In the genomic region with DNA sequence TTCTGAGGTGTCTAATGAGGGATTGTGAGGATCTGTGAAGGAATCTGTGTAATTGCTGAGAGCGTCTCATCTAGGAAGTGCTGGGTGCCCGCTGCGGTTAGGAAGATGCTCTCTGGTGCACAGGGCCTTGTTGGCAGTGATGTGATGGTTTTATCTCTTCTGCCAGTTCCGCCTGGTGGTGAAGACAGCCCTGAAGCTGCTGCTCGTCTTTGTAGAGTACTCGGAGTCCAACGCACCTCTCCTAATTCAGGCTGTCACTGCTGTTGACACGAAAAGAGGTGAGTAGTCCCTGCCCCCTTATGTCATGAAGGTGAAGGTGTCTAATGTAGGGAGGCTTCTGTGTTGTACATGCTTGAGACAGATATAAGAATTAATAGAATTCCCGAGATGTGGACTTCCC, we compare ENCODE assay signal across 14 cellular contexts.
DNase-seq lines count a peak whose midpoint lies in the region; ATAC-seq and TF ChIP-seq lines count a peak whose summit lies in the region.
"Had no signal": no experiment of that assay in that cellular context is flagged by ENCODE, and none has a peak within 500 bp of the region (broad histone marks: within the 10 kb centered on the region; RNA-seq: fewer than 3 reads in every experiment).

No MANE protein-coding gene starts in this region.

- H3K4me3 Mint-ChIP-seq in osteocyte (ENCODE audit: unreplicated experiment) = no peak overlapping the region
- H3K4me3 Mint-ChIP-seq: CD8-positive, alpha-beta memory T cell had no signal

- peak overlapping the region; percentile 52; the same call in 1 of the 2 replicates for H2AFZ ChIP-seq in Loucy (ENCODE audit: low read length)

- H3K9me3 ChIP-seq in Loucy (ENCODE audit: insufficient read depth, low read depth, low read length) = no peaks in the 10 kb centered on the region
- no peaks in the 10 kb centered on the region for H3K9me3 ChIP-seq in heart left ventricle
- no peaks in the 10 kb centered on the region for H3K9me3 ChIP-seq in right atrium auricular region
- H3K9me3 ChIP-seq: A549, BE2C, Caco-2, HAP-1 had no signal

- H3K27me3 Mint-ChIP-seq in osteocyte (ENCODE audit: unreplicated experiment) = no peaks in the 10 kb centered on the region

- TF ChIP-seq CTCF in Loucy (conservative IDR thresholded peaks at IDR 0.05; ENCODE audit: low read length) (no peak), heart left ventricle (IDR thresholded peaks at IDR 0.05) (no peak), right atrium auricular region (IDR thresholded peaks at IDR 0.05) (no peak), osteocyte (IDR thresholded peaks at IDR 0.05) (no peak)

- TF ChIP-seq POLR2A in heart left ventricle (IDR thresholded peaks at IDR 0.05) = no peak

- peaks cover 26% of the 10 kb centered on the region for H3K4me1 ChIP-seq in Loucy (ENCODE audit: insufficient read depth, low read length, poor library complexity, severe bottlenecking)
- peaks cover 0 to 25% (median 3%) of the 10 kb centered on the region in 12 donors for H3K4me1 ChIP-seq in heart left ventricle
- no peaks in the 10 kb centered on the region for H3K4me1 ChIP-seq in right atrium auricular region
- H3K4me1 ChIP-seq: A549, BE2C, Caco-2, HAP-1 had no signal

- no peaks in the 10 kb centered on the region for H3K9me3 Mint-ChIP-seq in osteocyte (ENCODE audit: unreplicated experiment)

- H3K36me3 ChIP-seq in Loucy (ENCODE audit: insufficient read depth, low read length) = no peaks in the 10 kb centered on the region
- peaks cover 0 to 4% (median 0%) of the 10 kb centered on the region in 9 donors for H3K36me3 ChIP-seq in heart left ventricle
- no peaks in the 10 kb centered on the region for H3K36me3 ChIP-seq in right atrium auricular region
- H3K36me3 ChIP-seq: BE2C had no signal

- H4K20me1 ChIP-seq in Loucy (ENCODE audit: insufficient read depth, low read length, poor library complexity, severe bottlenecking) = no peaks in the 10 kb centered on the region

- ATAC-seq in heart left ventricle = peak in 3 of 4 donors; percentile 46 to 54 (median 53)
- ATAC-seq: A549 had no signal

- no peaks in the 10 kb centered on the region for H3K27me3 ChIP-seq in Loucy (ENCODE audit: insufficient read depth, low read length, poor library complexity, severe bottlenecking)
- H3K27me3 ChIP-seq in heart left ventricle = no peaks in the 10 kb centered on the region
- no peaks in the 10 kb centered on the region for H3K27me3 ChIP-seq in right atrium auricular region
- H3K27me3 ChIP-seq: BE2C had no signal

- H3K4me2 ChIP-seq in Loucy (ENCODE audit: low read depth, low read length, poor library complexity, severe bottlenecking) = no peak overlapping the region
- H3K4me2 ChIP-seq: A549 had no signal

- no peaks in the 10 kb centered on the region for H3F3A ChIP-seq in Loucy (ENCODE audit: low read depth)

- H3K36me3 Mint-ChIP-seq in osteocyte (ENCODE audit: unreplicated experiment) = no peaks in the 10 kb centered on the region
- H3K36me3 Mint-ChIP-seq: CD8-positive, alpha-beta memory T cell had no signal

- no peak overlapping the region for H3K27ac Mint-ChIP-seq in osteocyte (ENCODE audit: unreplicated experiment)
- H3K27ac Mint-ChIP-seq: CD8-positive, alpha-beta memory T cell had no signal

- H3K79me2 ChIP-seq in Loucy (ENCODE audit: insufficient read depth, low read length) = no peaks in the 10 kb centered on the region

- H3K27ac ChIP-seq in heart left ventricle = no peak overlapping the region
- H3K27ac ChIP-seq in right atrium auricular region = no peak overlapping the region
- H3K27ac ChIP-seq: A549 had no signal

- H3K9ac ChIP-seq in Loucy (ENCODE audit: low read depth, low read length, poor library complexity, severe bottlenecking) = no peak overlapping the region

- DNase-seq in heart left ventricle (peak in 1 of 5 donors; percentile 36), right atrium auricular region (ENCODE audit: low spot score) (peak; percentile 34), osteocyte (ENCODE audit: extremely low spot score, unreplicated experiment) (peak; percentile 32), NCI-H2081 (lab: John Stamatoyannopoulos, UW) (no peak), NCI-H510A (lab: John Stamatoyannopoulos, UW) (no peak)
- DNase-seq in stimulated activated CD4-positive, alpha-beta T cell treated with anti-CD3 and anti-CD28 coated beads, Interleukin-4, amount 100 ng/mL, for 1 hour = no peak
- DNase-seq: BE2C; Caco-2; CD8-positive, alpha-beta memory T cell; DND-41; GDM1 had no signal

- no peak overlapping the region for H3K4me3 ChIP-seq in Loucy (ENCODE audit: low read length, poor library complexity, severe bottlenecking)
- H3K4me3 ChIP-seq in heart left ventricle = no peak overlapping the region
- H3K4me3 ChIP-seq in right atrium auricular region = no peak overlapping the region
- H3K4me3 ChIP-seq: A549, HAP-1 had no signal

- WGBS in heart left ventricle, 4 donors = 45 to 58% (median 48%) methylated on average over 9 of the region's 9 CpGs

- intact Hi-C loops in heart left ventricle (cut with DNase I) = no loop called here

- H3K4me1 Mint-ChIP-seq in osteocyte (ENCODE audit: unreplicated experiment) = no peaks in the 10 kb centered on the region

- H3K9me2 ChIP-seq in Loucy (replicated peaks; ENCODE audit: low read depth, low read length) = no peaks in the 10 kb centered on the region

Comparison
In these comparisons a context has a peak if more than half of its experiments do, and no peak if none do; other contexts are left out.
1. DNase-seq: peak in right atrium auricular region (single experiment) and osteocyte (single experiment); none in NCI-H2081 (0 of 2), NCI-H510A (single experiment) and stimulated activated CD4-positive, alpha-beta T cell treated with anti-CD3 and anti-CD28 coated beads, Interleukin-4, amount 100 ng/mL, for 1 hour (single experiment).